ENCODE assay signal across 8 cellular contexts in the genomic region with DNA sequence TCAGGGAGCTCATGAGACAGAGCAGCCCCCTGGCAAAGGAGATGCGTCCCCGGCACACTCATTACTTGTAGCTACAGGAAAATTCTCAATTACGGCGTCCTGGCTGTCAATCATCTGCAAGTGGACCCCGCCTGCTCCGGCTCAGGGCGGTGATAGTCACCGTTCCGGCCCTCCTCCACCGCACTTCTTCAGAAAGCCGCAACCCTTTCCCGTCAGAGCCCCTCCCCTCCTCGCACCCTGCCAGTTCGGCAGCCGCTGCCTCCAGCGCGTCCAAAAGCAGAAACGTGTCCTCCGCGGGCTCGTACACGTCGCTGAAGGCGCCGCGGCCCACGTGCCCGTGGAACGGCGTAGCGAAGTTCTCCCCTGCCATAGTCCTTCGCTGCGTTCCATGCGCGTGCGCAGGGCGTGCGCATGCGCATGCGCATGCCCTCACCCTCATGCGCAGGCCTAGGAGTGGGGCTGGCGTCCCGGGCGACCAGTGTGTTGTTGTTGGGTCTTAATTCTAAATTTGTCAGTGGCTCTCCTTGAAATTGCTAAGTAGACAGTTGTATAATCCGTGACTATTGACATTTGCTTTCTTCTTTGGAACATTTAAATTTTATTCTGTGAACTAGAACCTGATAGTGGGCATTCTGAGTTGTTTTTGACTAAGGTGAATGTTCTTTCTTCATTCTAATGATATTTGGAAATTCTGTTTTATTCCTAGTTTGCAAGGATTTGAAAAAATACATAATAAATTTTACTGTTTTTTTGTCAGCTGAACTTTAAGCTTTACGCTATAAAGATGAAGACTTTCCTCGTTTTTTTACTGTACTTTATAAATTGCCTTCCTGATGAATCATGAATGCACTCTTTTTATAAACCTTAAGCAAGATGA.
DNase-seq lines count a peak whose midpoint lies in the region; ATAC-seq, FAIRE-seq and TF ChIP-seq lines count a peak whose summit lies in the region.

No MANE protein-coding gene starts in this region.

- H3K9ac ChIP-seq in kidney (ENCODE audit: low read length in 2 of 2) = peak overlapping the region; percentile 75 to 89

- peak overlapping the region; percentile 98 to 99 for H3K27ac ChIP-seq in kidney (ENCODE audit: low read depth in 2 of 2, low read length in 2 of 2)

- H3K4me1 ChIP-seq in kidney (ENCODE audit: control insufficient read depth in 1 of 2, insufficient read depth in 1 of 2, low read depth in 1 of 2, low read length in 2 of 2) = peaks cover 0 to 4% of the 10 kb centered on the region in 2 donors

- TF ChIP-seq CTCF in AG09319 (IDR thresholded peaks at IDR 0.05; ENCODE audit: low read depth, low read length) (no peak), kidney (IDR thresholded peaks at IDR 0.05; ENCODE audit: borderline replicate concordance, extremely low read depth, insufficient read depth) (no peak)

- peak overlapping the region; percentile 91 to 97 for H3K4me3 ChIP-seq in kidney (ENCODE audit: low read length in 2 of 2)

- intact Hi-C loops in kidney (cut with DNase I) = no loop called here

- peaks cover 0 to 3% of the 10 kb centered on the region in 2 donors for H3K36me3 ChIP-seq in kidney (ENCODE audit: control insufficient read depth in 1 of 2, insufficient read depth in 2 of 2, low read length in 2 of 2)

- no peaks in the 10 kb centered on the region for H3K9me3 ChIP-seq in kidney (ENCODE audit: control insufficient read depth in 1 of 2, low read length in 2 of 2)

- DNase-seq in AG09319 (ENCODE audit: extremely low read depth, low read depth) (peak; percentile 89), NCI-H345 treated with DMSO at 0.1 percent for 48 hours (lab: John Stamatoyannopoulos, UW; ENCODE audit: unreplicated experiment) (peak; percentile 93), cerebellar cortex (ENCODE audit: low spot score) (peak; percentile 92), kidney (peak; percentile 97)
- peak; percentile 78 for DNase-seq in activated CD4-positive, CD25-positive, alpha-beta regulatory T cell treated with anti-CD3 and anti-CD28 coated beads, Interleukin-2, amount 50 U/mL, for 16 hours (ENCODE audit: low read depth, low spot score)
- DNase-seq in stimulated activated CD4-positive, alpha-beta T cell treated with anti-CD3 and anti-CD28 coated beads, Interleukin-15, amount 100 ng/mL, for 1 hour (ENCODE audit: low read depth in 1 of 2, low spot score in 1 of 2) = peak; percentile 83 to 85

- ATAC-seq in GM19035 (IDR thresholded peaks at IDR 0.05; ENCODE audit: unreplicated experiment) (peak; percentile 96), HG03342 (IDR thresholded peaks at IDR 0.05; ENCODE audit: unreplicated experiment) (peak; percentile 94)

- FAIRE-seq in kidney (lab: Jason Lieb, UNC) = no peak

Comparison
In these comparisons a context has a peak if more than half of its experiments do, and no peak if none do; other contexts are left out.
1. Peak in every context shown above with its lines: DNase-seq, ATAC-seq, H3K4me3 ChIP-seq and H3K27ac ChIP-seq.